In genomic region chr16:31880322-31880979, GRCh38 we compare ENCODE assay signal across 1 cellular context.
TF ChIP-seq lines count a peak whose summit lies in the region.

No MANE protein-coding gene starts in this region.

TF ChIP-seq in K562, 482 proteins besides CTCF, POLR2A, EP300 and RAD21 (continued from another document and continues in another):
- TF ChIP-seq CHAMP1 (IDR thresholded peaks at IDR 0.05) (no peak), GABPA (tag; conservative IDR thresholded peaks at IDR 0.05; ENCODE audit: low read depth) (peak; percentile 57; the same call in 1 of the 2 replicates), CREB3 (tag; conservative IDR thresholded peaks at IDR 0.05; ENCODE audit: low read depth) (0 out of 2 replicates have a peak, but pooled peaks have one; percentile 35), ZNF766 (CRISPR knock-in tag; conservative IDR thresholded peaks at IDR 0.05) (peak; percentile 91), JUN (IDR thresholded peaks at IDR 0.05; ENCODE audit: borderline replicate concordance, low read depth, low read length) (peak; percentile 94), JUN (CRISPR knock-in tag; IDR thresholded peaks at IDR 0.05; ENCODE audit: borderline replicate concordance) (no peak), FOXJ2 (tag; IDR thresholded peaks at IDR 0.05) (peak; percentile 70; the same call in 1 of the 2 replicates), CREB1 (IDR thresholded peaks at IDR 0.05) (peak; percentile 35; the same call in 1 of the 2 replicates), CREB1 (CRISPR knock-in tag; IDR thresholded peaks at IDR 0.05) (no peak), ZNF507 (tag; conservative IDR thresholded peaks at IDR 0.05) (no peak), ARID1B (IDR thresholded peaks at IDR 0.05) (peak; percentile 80), ZNF639 (CRISPR knock-in tag; conservative IDR thresholded peaks at IDR 0.05 in 1 of 2, IDR thresholded peaks at IDR 0.05 in 1 of 2) (peak in 1 of 2 experiments; percentile 47; a peak in 1 of 4 replicates), SMARCE1 (IDR thresholded peaks at IDR 0.05) (peak; percentile 72), ZNF316 (IDR thresholded peaks at IDR 0.05) (peak; percentile 51; the same call in 1 of the 2 replicates), FOS (IDR thresholded peaks at IDR 0.05; ENCODE audit: extremely low read depth, insufficient read length) (peak; percentile 60), ZNF780A (CRISPR knock-in tag; IDR thresholded peaks at IDR 0.05) (no peak), DPF2 (IDR thresholded peaks at IDR 0.05) (peak; percentile 92), ZNF609 (CRISPR knock-in tag; IDR thresholded peaks at IDR 0.05; ENCODE audit: borderline replicate concordance) (no peak), NFE2 (IDR thresholded peaks at IDR 0.05; ENCODE audit: low read depth) (peak; percentile 63; the same call in 1 of the 2 replicates), POLR2G (IDR thresholded peaks at IDR 0.05; ENCODE audit: low read depth, low read length) (peak; percentile 37; the same call in 1 of the 2 replicates), LEF1 (IDR thresholded peaks at IDR 0.05) (peak; percentile 58), MAFK (IDR thresholded peaks at IDR 0.05; ENCODE audit: low read length) (peak; percentile 50; the same call in 1 of the 2 replicates), EGR1 (conservative IDR thresholded peaks at IDR 0.05) (peak; percentile 80), ASH1L (IDR thresholded peaks at IDR 0.05; ENCODE audit: borderline replicate concordance, low read depth, partially characterized antibody) (no peak), NR2C2 (CRISPR knock-in tag; IDR thresholded peaks at IDR 0.05) (no peak), NR2C2 (tag; IDR thresholded peaks at IDR 0.05) (peak; percentile 40; the same call in 1 of the 2 replicates), SOX6 (IDR thresholded peaks at IDR 0.05) (peak; percentile 62; the same call in 1 of the 2 replicates), FOSL1 (tag; conservative IDR thresholded peaks at IDR 0.05) (peak; percentile 98), ATF1 (CRISPR knock-in tag; IDR thresholded peaks at IDR 0.05) (no peak), ATF1 (tag; IDR thresholded peaks at IDR 0.05) (peak; percentile 43), VEZF1 (CRISPR knock-in tag; IDR thresholded peaks at IDR 0.05) (peak; percentile 39; the same call in 1 of the 2 replicates), FOXO4 (CRISPR knock-in tag; IDR thresholded peaks at IDR 0.05) (no peak), ZNF318 (IDR thresholded peaks at IDR 0.05; ENCODE audit: borderline replicate concordance in 1 of 2, low read depth in 1 of 2) (0 out of 4 replicates have a peak, but pooled peaks of 1 of the 2 experiments have one; percentile 51), ZEB2 (IDR thresholded peaks at IDR 0.05) (peak; percentile 71), RFX1 (IDR thresholded peaks at IDR 0.05) (peak; percentile 52; the same call in 1 of the 2 replicates), FOXK1 (CRISPR knock-in tag; IDR thresholded peaks at IDR 0.05; ENCODE audit: borderline replicate concordance) (no peak), RBM14 (IDR thresholded peaks at IDR 0.05; ENCODE audit: borderline replicate concordance, insufficient read depth, low read depth, low read length) (no peak), RNF2 (IDR thresholded peaks at IDR 0.05) (peak; percentile 63; the same call in 1 of the 2 replicates)
